Comparison of ENCODE assay signal across 1 cellular context in the genomic region with DNA sequence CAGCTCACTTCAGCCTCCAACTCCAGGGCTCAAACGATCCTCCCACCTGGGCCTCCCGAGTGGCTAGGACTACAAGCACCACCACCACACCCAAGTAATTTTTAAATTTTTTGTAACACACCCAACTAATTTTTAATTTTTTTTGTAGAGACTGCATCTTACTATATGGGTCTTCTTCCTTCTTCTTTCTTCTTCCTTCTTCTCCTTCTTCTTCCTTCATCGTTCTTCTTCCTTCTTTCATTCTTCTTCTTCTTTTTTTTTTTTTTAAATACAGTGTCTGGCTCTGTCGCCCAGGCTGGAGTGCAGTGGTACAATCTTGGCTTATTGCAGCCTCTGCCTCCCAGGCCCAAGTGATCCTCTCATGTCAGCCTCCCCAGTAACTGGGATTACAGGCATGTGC.
TF ChIP-seq lines count a peak whose summit lies in the region.

No MANE protein-coding gene starts in this region.

TF ChIP-seq in GM12878, 131 proteins besides CTCF, POLR2A, EP300 and RAD21:
- TF ChIP-seq BCLAF1 (IDR thresholded peaks at IDR 0.05) = no peak
- TF ChIP-seq EED (IDR thresholded peaks at IDR 0.05; ENCODE audit: low read depth) = no peak
- no peak for TF ChIP-seq HDAC2 (IDR thresholded peaks at IDR 0.05)
- no peak for TF ChIP-seq E2F8 (IDR thresholded peaks at IDR 0.05; ENCODE audit: low read depth, partially characterized antibody)
- TF ChIP-seq ZNF217 (IDR thresholded peaks at IDR 0.05) = no peak
- no peak for TF ChIP-seq CHD1 (IDR thresholded peaks at IDR 0.05; ENCODE audit: low read depth, low read length)
- TF ChIP-seq YBX1 (IDR thresholded peaks at IDR 0.05) = no peak
- TF ChIP-seq PKNOX1 (IDR thresholded peaks at IDR 0.05) = no peak
- TF ChIP-seq NR2F1 (conservative IDR thresholded peaks at IDR 0.05) = no peak
- TF ChIP-seq MYC (IDR thresholded peaks at IDR 0.05; ENCODE audit: insufficient read depth, insufficient read length, insufficient replicate concordance, low read length, severe bottlenecking) = no peak
- TF ChIP-seq GATAD2B (conservative IDR thresholded peaks at IDR 0.05; ENCODE audit: low read depth) = no peak
TF ChIP-seq in GM12878: peak in this region for 0.
